ENCODE assay signal across 9 cellular contexts in genomic region chr20:62358728-62359490, GRCh38. TPM values are rescaled to one million over a fixed set of nuclear protein-coding genes. Genes with fewer than 3 reads are reported as not detected.
DNase-seq lines count a peak whose midpoint lies in the region; ATAC-seq and TF ChIP-seq lines count a peak whose summit lies in the region.
"Had no signal": no experiment of that assay in that cellular context is flagged by ENCODE, and none has a peak within 500 bp of the region (broad histone marks: within the 10 kb centered on the region; RNA-seq: fewer than 3 reads in every experiment).

No MANE protein-coding gene starts in this region.

- H3K9me3 ChIP-seq in HEK293 (ENCODE audit: control insufficient read depth, insufficient read depth, low read depth, low read length) (no peaks in the 10 kb centered on the region), psoas muscle (no peaks in the 10 kb centered on the region)

- no peaks in the 10 kb centered on the region for H3K36me3 Mint-ChIP-seq in activated CD8-positive, alpha-beta T cell treated with anti-CD3 and anti-CD28 coated beads for 36 hours (ENCODE audit: low read depth)
- H3K36me3 Mint-ChIP-seq in endothelial cell (ENCODE audit: low read depth, unreplicated experiment) = no peaks in the 10 kb centered on the region

- H3K27me3 ChIP-seq in dorsolateral prefrontal cortex (no peaks in the 10 kb centered on the region), psoas muscle (ENCODE audit: insufficient read depth in 3 of 3, low read length in 2 of 3) (no peaks in the 10 kb centered on the region)

- H3K27ac ChIP-seq in HEK293 (ENCODE audit: extremely low read depth, low read depth, low read length) (no peak overlapping the region), dorsolateral prefrontal cortex (peak overlapping the region in 57 of 59 donors; percentile 15 to 96 (median 88)), psoas muscle (peak overlapping the region; percentile 85)

- TF ChIP-seq CTCF in HEK293 (tag by site-specific recombination; IDR thresholded peaks at IDR 0.05) (no peak), dorsolateral prefrontal cortex (IDR thresholded peaks at IDR 0.05 in 54 of 56, conservative IDR thresholded peaks at IDR 0.05 in 2 of 56; ENCODE audit: low read depth in 1 of 56, partially characterized antibody in 56 of 56) (no peak), psoas muscle (IDR thresholded peaks at IDR 0.05) (no peak), endothelial cell (IDR thresholded peaks at IDR 0.05; ENCODE audit: unreplicated experiment) (no peak)
- TF ChIP-seq CTCF in activated CD8-positive, alpha-beta T cell treated with anti-CD3 and anti-CD28 coated beads for 36 hours (IDR thresholded peaks at IDR 0.05) = no peak

- CTCF ChIA-PET in HEK293 (lab: Yijun Ruan, JAX) = interaction anchor here (0.5 to 1.0 kb wide), 3 partner anchors 14 to 84 kb away, joined by 3 to 5 read pairs (median 4); no protein-coding TSS in a partner anchor
- CTCF ChIA-PET in activated CD8-positive, alpha-beta T cell treated with anti-CD3 and anti-CD28 coated beads for 36 hours (lab: Charles Lee) = no interaction called here

- no peaks in the 10 kb centered on the region for H3K4me1 Mint-ChIP-seq in activated CD8-positive, alpha-beta T cell treated with anti-CD3 and anti-CD28 coated beads for 36 hours (ENCODE audit: low read depth)
- no peaks in the 10 kb centered on the region for H3K4me1 Mint-ChIP-seq in endothelial cell (ENCODE audit: unreplicated experiment)

- no peak overlapping the region for H3K4me3 ChIP-seq in HEK293 (ENCODE audit: low read depth, low read length)
- H3K4me3 ChIP-seq in dorsolateral prefrontal cortex = no peak overlapping the region
- peak overlapping the region; percentile 42 for H3K4me3 ChIP-seq in psoas muscle

- intact Hi-C loops in dorsolateral prefrontal cortex (cut with DNase I) (no loop called here), psoas muscle (cut with DNase I) (no loop called here)
- intact Hi-C loops in activated CD8-positive, alpha-beta T cell treated with anti-CD3 and anti-CD28 coated beads for 36 hours (cut with micrococcal nuclease) = no loop called here

- H3K9me3 Mint-ChIP-seq in activated CD8-positive, alpha-beta T cell treated with anti-CD3 and anti-CD28 coated beads for 36 hours = no peaks in the 10 kb centered on the region
- H3K9me3 Mint-ChIP-seq in endothelial cell (ENCODE audit: unreplicated experiment) = no peaks in the 10 kb centered on the region

- no peak overlapping the region for H3K4me3 Mint-ChIP-seq in activated CD8-positive, alpha-beta T cell treated with anti-CD3 and anti-CD28 coated beads for 36 hours
- no peak overlapping the region for H3K4me3 Mint-ChIP-seq in endothelial cell (ENCODE audit: unreplicated experiment)

- WGBS in psoas muscle, 3 donors = 36 to 48% (median 42%) methylated on average over 17 to 18 of the region's 18 CpGs

- no peak for ATAC-seq in psoas muscle
- ATAC-seq in activated CD8-positive, alpha-beta T cell treated with anti-CD3 and anti-CD28 coated beads for 36 hours = no peak
- ATAC-seq: stimulated activated naive CD8-positive, alpha-beta T cell treated with anti-CD3 and anti-CD28 coated beads, Interleukin-15, Interleukin-2, amounts not matched to agents 100 U/mL and 50 U/mL, for 24 hours had no signal

- POLR2A ChIA-PET in HEK293 (lab: Yijun Ruan, JAX) = no interaction called here
- POLR2A ChIA-PET in activated CD8-positive, alpha-beta T cell treated with anti-CD3 and anti-CD28 coated beads for 36 hours (lab: Charles Lee) = no interaction called here

- DNase-seq in dorsolateral prefrontal cortex (no peak), psoas muscle (peak in 1 of 2 donors; percentile 53), NCI-H82 (lab: John Stamatoyannopoulos, UW) (no peak), endothelial cell (ENCODE audit: low spot score) (no peak)
- DNase-seq in activated CD8-positive, alpha-beta T cell treated with anti-CD3 and anti-CD28 coated beads for 36 hours = no peak
- DNase-seq: DND-41; occipital lobe; stimulated activated naive CD8-positive, alpha-beta T cell treated with anti-CD3 and anti-CD28 coated beads, Interleukin-15, Interleukin-2, amounts not matched to agents 100 U/mL and 50 U/mL, for 24 hours had no signal

- peaks cover 0 to 21% of the 10 kb centered on the region in 2 experiments; a peak in 1 of 3 replicates for H3K36me3 ChIP-seq in HEK293 (ENCODE audit: control insufficient read depth in 2 of 2, insufficient read depth in 1 of 2, low read length in 2 of 2)
- H3K36me3 ChIP-seq in psoas muscle (ENCODE audit: insufficient read depth in 1 of 2, low read depth in 1 of 2) = peaks cover 0 to 5% of the 10 kb centered on the region in 2 donors

- H3K27me3 Mint-ChIP-seq in activated CD8-positive, alpha-beta T cell treated with anti-CD3 and anti-CD28 coated beads for 36 hours = no peaks in the 10 kb centered on the region
- H3K27me3 Mint-ChIP-seq in endothelial cell (ENCODE audit: unreplicated experiment) = peaks cover 4% of the 10 kb centered on the region

- H3K27ac Mint-ChIP-seq in activated CD8-positive, alpha-beta T cell treated with anti-CD3 and anti-CD28 coated beads for 36 hours = no peak overlapping the region
- H3K27ac Mint-ChIP-seq in endothelial cell (ENCODE audit: unreplicated experiment) = no peak overlapping the region

- H3K4me1 ChIP-seq in HEK293 (ENCODE audit: control insufficient read depth, insufficient read depth, low read length) (peaks cover 2% of the 10 kb centered on the region; the same call in 1 of the 2 replicates), psoas muscle (peaks cover 64% of the 10 kb centered on the region)

TF ChIP-seq in HEK293, 187 proteins besides CTCF, POLR2A, EP300 and RAD21:
- TF ChIP-seq, protein P1, sequence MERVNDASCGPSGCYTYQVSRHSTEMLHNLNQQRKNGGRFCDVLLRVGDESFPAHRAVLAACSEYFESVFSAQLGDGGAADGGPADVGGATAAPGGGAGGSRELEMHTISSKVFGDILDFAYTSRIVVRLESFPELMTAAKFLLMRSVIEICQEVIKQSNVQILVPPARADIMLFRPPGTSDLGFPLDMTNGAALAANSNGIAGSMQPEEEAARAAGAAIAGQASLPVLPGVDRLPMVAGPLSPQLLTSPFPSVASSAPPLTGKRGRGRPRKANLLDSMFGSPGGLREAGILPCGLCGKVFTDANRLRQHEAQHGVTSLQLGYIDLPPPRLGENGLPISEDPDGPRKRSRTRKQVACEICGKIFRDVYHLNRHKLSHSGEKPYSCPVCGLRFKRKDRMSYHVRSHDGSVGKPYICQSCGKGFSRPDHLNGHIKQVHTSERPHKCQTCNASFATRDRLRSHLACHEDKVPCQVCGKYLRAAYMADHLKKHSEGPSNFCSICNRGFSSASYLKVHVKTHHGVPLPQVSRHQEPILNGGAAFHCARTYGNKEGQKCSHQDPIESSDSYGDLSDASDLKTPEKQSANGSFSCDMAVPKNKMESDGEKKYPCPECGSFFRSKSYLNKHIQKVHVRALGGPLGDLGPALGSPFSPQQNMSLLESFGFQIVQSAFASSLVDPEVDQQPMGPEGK (tag by site-specific recombination; IDR thresholded peaks at IDR 0.05) = 0 out of 2 replicates have a peak, but pooled peaks have one; percentile 22
- TF ChIP-seq GLIS2 (tag by site-specific recombination; IDR thresholded peaks at IDR 0.05) = peak; percentile 63; the same call in 1 of the 2 replicates
- TF ChIP-seq ZBTB1 (tag by site-specific recombination; IDR thresholded peaks at IDR 0.05) = no peak
- TF ChIP-seq ZFHX2 (tag by site-specific recombination; conservative IDR thresholded peaks at IDR 0.05) = peak; percentile 15; the same call in 1 of the 2 replicates
- TF ChIP-seq, protein P2, sequence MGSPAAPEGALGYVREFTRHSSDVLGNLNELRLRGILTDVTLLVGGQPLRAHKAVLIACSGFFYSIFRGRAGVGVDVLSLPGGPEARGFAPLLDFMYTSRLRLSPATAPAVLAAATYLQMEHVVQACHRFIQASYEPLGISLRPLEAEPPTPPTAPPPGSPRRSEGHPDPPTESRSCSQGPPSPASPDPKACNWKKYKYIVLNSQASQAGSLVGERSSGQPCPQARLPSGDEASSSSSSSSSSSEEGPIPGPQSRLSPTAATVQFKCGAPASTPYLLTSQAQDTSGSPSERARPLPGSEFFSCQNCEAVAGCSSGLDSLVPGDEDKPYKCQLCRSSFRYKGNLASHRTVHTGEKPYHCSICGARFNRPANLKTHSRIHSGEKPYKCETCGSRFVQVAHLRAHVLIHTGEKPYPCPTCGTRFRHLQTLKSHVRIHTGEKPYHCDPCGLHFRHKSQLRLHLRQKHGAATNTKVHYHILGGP (tag by site-specific recombination; IDR thresholded peaks at IDR 0.05) = no peak
- peak; percentile 82 for TF ChIP-seq SCRT2 (tag by site-specific recombination; IDR thresholded peaks at IDR 0.05)
- TF ChIP-seq GLIS1 (tag by site-specific recombination; IDR thresholded peaks at IDR 0.05) = peak; percentile 82
- peak; percentile 56; the same call in 1 of the 2 replicates for TF ChIP-seq ZNF121 (tag by site-specific recombination; IDR thresholded peaks at IDR 0.05)
TF ChIP-seq in HEK293: peak in this region for 6.

RNA-seq across cellular contexts. Expression of gene LAMA5, which starts 8.2 kb away (rescaled TPM):
- total RNA-seq in dorsolateral prefrontal cortex (100 to 1,000 TPM in 30 of 120 experiments, 10 to 100 TPM in 90; 31.1 to 179 (median 80.7) TPM), psoas muscle (10 to 100 TPM; 27.2 to 74.6 (median 46.5) TPM), endothelial cell (ENCODE audit: unreplicated experiment) (34.5 TPM)
- 10 to 100 TPM; 14.4 to 40.5 (median 23.3) TPM for polyA plus RNA-seq in psoas muscle
- under 1 TPM; 0.25 to 0.76 TPM for total RNA-seq in activated CD8-positive, alpha-beta T cell treated with anti-CD3 and anti-CD28 coated beads for 36 hours

RNA-seq across cellular contexts. Expression of gene RPS21, which starts 28.0 kb away (rescaled TPM):
- total RNA-seq in dorsolateral prefrontal cortex = 100 to 1,000 TPM; 411 to 983 (median 581) TPM
- 1,000 to 10,000 TPM in 3 of 4 donors, 100 to 1,000 TPM in 1; 602 to 1,206 (median 1,044) TPM for total RNA-seq in psoas muscle
- 1,000 to 10,000 TPM; 3,473 to 5,162 (median 3,791) TPM for polyA plus RNA-seq in psoas muscle
- 1,000 to 10,000 TPM; 2,670 to 2,760 TPM for total RNA-seq in activated CD8-positive, alpha-beta T cell treated with anti-CD3 and anti-CD28 coated beads for 36 hours
- 1,710 TPM for total RNA-seq in endothelial cell (ENCODE audit: unreplicated experiment)

RNA-seq across cellular contexts. Expression of gene CABLES2, which starts 48.2 kb away (rescaled TPM):
- total RNA-seq in dorsolateral prefrontal cortex (10 to 100 TPM in 99 of 120 experiments, 1 to 10 TPM in 21; 7.0 to 18.7 (median 11.9) TPM), psoas muscle (1 to 10 TPM; 3.0 to 4.2 (median 3.9) TPM), endothelial cell (ENCODE audit: unreplicated experiment) (9.3 TPM)
- polyA plus RNA-seq in psoas muscle = 1 to 10 TPM; 2.4 to 4.3 (median 3.5) TPM
- total RNA-seq in activated CD8-positive, alpha-beta T cell treated with anti-CD3 and anti-CD28 coated beads for 36 hours = 1 to 10 TPM; 3.2 to 4.5 TPM

RNA-seq across cellular contexts. Expression of gene ADRM1, which starts 56.1 kb away (rescaled TPM):
- total RNA-seq in dorsolateral prefrontal cortex = 10 to 100 TPM; 41.7 to 76.3 (median 60.3) TPM
- total RNA-seq in psoas muscle = 100 to 1,000 TPM; 142 to 280 (median 238) TPM
- polyA plus RNA-seq in psoas muscle = 100 to 1,000 TPM; 355 to 603 (median 460) TPM
- 100 to 1,000 TPM; 110 to 115 TPM for total RNA-seq in activated CD8-positive, alpha-beta T cell treated with anti-CD3 and anti-CD28 coated beads for 36 hours
- 132 TPM for total RNA-seq in endothelial cell (ENCODE audit: unreplicated experiment)

Comparison
In these comparisons a context has a peak if more than half of its experiments do, and no peak if none do; other contexts are left out.
1. RNA of gene LAMA5, which starts 8.2 kb away (total RNA-seq): 31.1 to 179 TPM in dorsolateral prefrontal cortex, 27.2 to 74.6 TPM in psoas muscle and 34.5 TPM in endothelial cell (single experiment); 0.25 to 0.76 TPM in activated CD8-positive, alpha-beta T cell treated with anti-CD3 and anti-CD28 coated beads for 36 hours; every median in the first group is over 10 times any median in the second.